Comparison of ENCODE assay signal across 13 cellular contexts in genomic region chr9:4927043-4927471, GRCh38. TPM values are rescaled to one million over a fixed set of nuclear protein-coding genes. Genes with fewer than 3 reads are reported as not detected.
A peak's percentile ranks its signal among the peaks of the same experiment; 100 is the strongest.
DNase-seq lines count a peak whose midpoint lies in the region; ATAC-seq and TF ChIP-seq lines count a peak whose summit lies in the region.
"Had no signal": no experiment of that assay in that cellular context is flagged by ENCODE, and none has a peak within 500 bp of the region (broad histone marks: within the 10 kb centered on the region; RNA-seq: fewer than 3 reads in every experiment).

No MANE protein-coding gene starts in this region.

- no peak for DNase-seq in activated CD4-positive, alpha-beta T cell treated with anti-CD3 and anti-CD28 coated beads for 36 hours
- DNase-seq in activated CD4-positive, alpha-beta T cell treated with anti-CD3 and anti-CD28 coated beads, Interleukin-2, amount 50 U/mL, for 1 hour = no peak
- peak; percentile 16 for DNase-seq in adipocyte (ENCODE audit: low read depth)
- no peak for DNase-seq in globus pallidus (ENCODE audit: low spot score)
- DNase-seq: activated naive CD4-positive, alpha-beta T cell treated with Interleukin-2 at 50 U/mL for 16 hours; kidney glomerular epithelial cell had no signal

- CTCF ChIA-PET in activated CD4-positive, alpha-beta T cell treated with anti-CD3 and anti-CD28 coated beads for 36 hours (lab: Charles Lee) = interaction anchor here (0.5 to 1.4 kb wide), 4 partner anchors 18 to 170 kb away, joined by 3 to 6 read pairs (median 4); no protein-coding TSS in a partner anchor

- H3K9me3 ChIP-seq in adipocyte (ENCODE audit: control insufficient read depth, low read length) (no peaks in the 10 kb centered on the region), skeletal muscle tissue (ENCODE audit: control insufficient read depth in 3 of 3, low read length in 3 of 3) (no peaks in the 10 kb centered on the region)

- H3K36me3 ChIP-seq in adipocyte (ENCODE audit: control insufficient read depth, insufficient read depth, low read length, severe bottlenecking) = no peaks in the 10 kb centered on the region
- H3K36me3 ChIP-seq in skeletal muscle tissue (ENCODE audit: control insufficient read depth in 3 of 3, insufficient read depth in 3 of 3, low read length in 3 of 3) = no peaks in the 10 kb centered on the region

- no peak overlapping the region for H3K4me3 Mint-ChIP-seq in activated CD4-positive, alpha-beta T cell treated with anti-CD3 and anti-CD28 coated beads for 36 hours
- H3K4me3 Mint-ChIP-seq: neural crest cell had no signal

- H3K4me1 ChIP-seq in adipocyte (ENCODE audit: control insufficient read depth, insufficient read depth, low read length) (peaks cover 11% of the 10 kb centered on the region), skeletal muscle tissue (ENCODE audit: control insufficient read depth in 3 of 3, insufficient read depth in 3 of 3, low read length in 3 of 3) (peaks cover 11 to 25% (median 17%) of the 10 kb centered on the region in 3 donors)

- no peaks in the 10 kb centered on the region for H3K9me3 Mint-ChIP-seq in activated CD4-positive, alpha-beta T cell treated with anti-CD3 and anti-CD28 coated beads for 36 hours (ENCODE audit: low read depth)

- peaks cover 14% of the 10 kb centered on the region for H3K4me1 Mint-ChIP-seq in activated CD4-positive, alpha-beta T cell treated with anti-CD3 and anti-CD28 coated beads for 36 hours
- H3K4me1 Mint-ChIP-seq: neural crest cell had no signal

- H3K27me3 Mint-ChIP-seq in activated CD4-positive, alpha-beta T cell treated with anti-CD3 and anti-CD28 coated beads for 36 hours = no peaks in the 10 kb centered on the region

- H3K4me3 ChIP-seq in adipocyte (ENCODE audit: low read length) (no peak overlapping the region), skeletal muscle tissue (ENCODE audit: low read length in 3 of 3) (peak overlapping the region in 1 of 3 donors; percentile 41)

- H3K27ac ChIP-seq in skeletal muscle tissue (ENCODE audit: low read depth, low read length) = peak overlapping the region; percentile 51
- H3K27ac ChIP-seq: 22Rv1 had no signal

- H3K27me3 ChIP-seq in adipocyte (replicated peaks; ENCODE audit: control insufficient read depth, insufficient read depth, low read length) (peaks cover 5% of the 10 kb centered on the region), skeletal muscle tissue (ENCODE audit: control insufficient read depth in 3 of 3, insufficient read depth in 3 of 3, low read length in 3 of 3) (no peaks in the 10 kb centered on the region)

- H3K27ac Mint-ChIP-seq in activated CD4-positive, alpha-beta T cell treated with anti-CD3 and anti-CD28 coated beads for 36 hours = no peak overlapping the region

- H3K9ac ChIP-seq in adipocyte (ENCODE audit: low read length) (no peak overlapping the region), skeletal muscle tissue (ENCODE audit: low read depth in 1 of 3, low read length in 3 of 3) (peak overlapping the region in 1 of 3 donors; percentile 41)

- POLR2A ChIA-PET in activated CD4-positive, alpha-beta T cell treated with anti-CD3 and anti-CD28 coated beads for 36 hours (lab: Charles Lee) = no interaction called here

- intact Hi-C loops in activated CD4-positive, alpha-beta T cell treated with anti-CD3 and anti-CD28 coated beads for 36 hours (cut with DNase I, micrococcal nuclease) = no loop called here

- no peaks in the 10 kb centered on the region for H3K36me3 Mint-ChIP-seq in activated CD4-positive, alpha-beta T cell treated with anti-CD3 and anti-CD28 coated beads for 36 hours (ENCODE audit: low read depth)

- no peak for TF ChIP-seq POLR2A in GM18505 (IDR thresholded peaks at IDR 0.05; ENCODE audit: borderline replicate concordance, extremely low read depth, insufficient read depth, insufficient read length)

- ATAC-seq in activated CD4-positive, alpha-beta T cell treated with anti-CD3 and anti-CD28 coated beads for 36 hours = peak; percentile 64
- ATAC-seq in HG02759 (IDR thresholded peaks at IDR 0.05; ENCODE audit: unreplicated experiment) = peak; percentile 61
- no peak for ATAC-seq in GM21717 (IDR thresholded peaks at IDR 0.05; ENCODE audit: unreplicated experiment)
- ATAC-seq in GM18505 (IDR thresholded peaks at IDR 0.05; ENCODE audit: unreplicated experiment) = no peak
- ATAC-seq: activated CD4-positive, CD25-positive, alpha-beta regulatory T cell treated with anti-CD3 and anti-CD28 coated beads, Interleukin-2, amount 50 U/mL, for 24 hours had no signal

RNA-seq across cellular contexts. Expression of gene JAK2, which starts 58.0 kb away (rescaled TPM):
- 10 to 100 TPM; 19.4 to 19.5 TPM for total RNA-seq in activated CD4-positive, alpha-beta T cell treated with anti-CD3 and anti-CD28 coated beads for 36 hours
- total RNA-seq in skeletal muscle tissue = 14.6 TPM

Comparison
In these comparisons a context has a peak if more than half of its experiments do, and no peak if none do; other contexts are left out.
1. ATAC-seq: peak in activated CD4-positive, alpha-beta T cell treated with anti-CD3 and anti-CD28 coated beads for 36 hours (single experiment) and HG02759 (single experiment); none in GM21717 (single experiment) and GM18505 (single experiment).